In the genomic region with DNA sequence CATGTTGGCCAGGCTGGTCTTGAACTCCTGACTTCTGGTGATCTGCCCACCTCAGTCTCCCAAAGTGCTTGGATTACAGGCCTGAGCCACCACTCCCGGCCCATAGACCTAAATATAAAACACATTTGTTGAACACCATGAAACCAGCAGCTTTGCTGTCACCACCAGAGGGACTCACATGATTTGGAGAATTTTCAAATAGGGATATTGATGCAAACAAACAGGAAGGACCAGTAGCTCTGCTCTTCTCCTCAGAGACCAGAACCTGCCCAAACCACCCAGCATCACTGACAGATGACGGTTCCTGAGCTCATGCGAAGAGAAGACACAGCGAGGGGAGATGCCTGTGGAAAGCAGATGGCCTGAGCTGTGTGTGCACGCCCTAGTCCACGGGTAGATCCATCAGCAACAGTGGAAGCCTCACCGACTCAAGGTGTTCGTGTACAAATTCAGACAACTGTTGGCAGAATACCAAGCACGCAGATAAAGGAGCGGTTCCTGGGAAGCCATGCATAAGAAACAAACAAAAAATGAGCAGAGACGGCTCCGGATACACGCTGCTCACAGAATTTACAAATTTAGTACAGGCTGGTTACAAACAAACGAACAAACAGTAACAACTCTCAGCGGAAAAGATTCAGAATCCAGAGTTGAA, we compare ENCODE assay signal across 7 cellular contexts. TPM values are rescaled to one million over a fixed set of nuclear protein-coding genes. Genes with fewer than 3 reads are reported as not detected.
DNase-seq lines count a peak whose midpoint lies in the region; ATAC-seq, FAIRE-seq and TF ChIP-seq lines count a peak whose summit lies in the region.
"Not testable (repeated sequence)": the region's sequence is repeated elsewhere in the genome, so short reads cannot be mapped to it uniquely, and the experiment has no call there.

No MANE protein-coding gene starts in this region.

- not testable (repeated sequence) for H3K27me3 ChIP-seq in HCT116 (ENCODE audit: insufficient read depth, low read length); GM12878 (replicated peaks in 1 of 2; ENCODE audit: control insufficient read depth in 2 of 2, insufficient read depth in 2 of 2, low read length in 1 of 2); endodermal cell (ENCODE audit: control insufficient read depth, insufficient read depth, low read length, poor library complexity, severe bottlenecking); neural progenitor cell
- peaks cover 27% of the 10 kb centered on the region for H3K27me3 ChIP-seq in PC-9 (ENCODE audit: insufficient read depth, low read depth)

- intact Hi-C loops in HCT116 (cut with micrococcal nuclease); GM12878 (cut with micrococcal nuclease; ENCODE audit: unreplicated experiment): not testable (repeated sequence)
- intact Hi-C loops in PC-9 (cut with micrococcal nuclease; ENCODE audit: unreplicated experiment): loop anchor here (2.0 kb wide), 1 partner anchor 39 kb away; no protein-coding TSS in a partner anchor

- not testable (repeated sequence) for H3K9me3 Mint-ChIP-seq in endodermal cell, neural progenitor cell

- TF ChIP-seq RAD21 in HCT116 (IDR thresholded peaks at IDR 0.05; ENCODE audit: low read depth): peak; percentile 23; the same call in 1 of the 2 replicates
- TF ChIP-seq RAD21 in GM12878 (IDR thresholded peaks at IDR 0.05; ENCODE audit: insufficient read depth, low read depth, low read length): not testable (repeated sequence)

- peak; percentile 58 for ATAC-seq in HCT116
- peak; percentile 21; the same call in 2 of the 3 replicates for ATAC-seq in GM12878
- ATAC-seq in left lobe of liver: peak; percentile 89

- H3K9ac ChIP-seq in HCT116 (ENCODE audit: low read length); GM12878 (ENCODE audit: control insufficient read depth, insufficient read depth, low read length); endodermal cell (ENCODE audit: extremely low read depth, low read length, poor library complexity, severe bottlenecking); neural progenitor cell: not testable (repeated sequence)

- not testable (repeated sequence) for H3K4me1 ChIP-seq in HCT116 (ENCODE audit: control insufficient read depth in 1 of 2, insufficient read depth in 2 of 2, low read length in 2 of 2); PC-9 (replicated peaks; ENCODE audit: insufficient read depth); GM12878 (ENCODE audit: control insufficient read depth, insufficient read depth, low read length); endodermal cell (ENCODE audit: control insufficient read depth, insufficient read depth, low read length); neural progenitor cell

- H3F3A ChIP-seq in PC-9 (ENCODE audit: insufficient read depth, low read depth); neural progenitor cell (ENCODE audit: low read depth): not testable (repeated sequence)

- H3K36me3 ChIP-seq in HCT116 (ENCODE audit: control insufficient read depth in 1 of 2, insufficient read depth in 2 of 2, low read length in 2 of 2); PC-9 (ENCODE audit: low read depth); GM12878 (ENCODE audit: control insufficient read depth in 2 of 2, insufficient read depth in 2 of 2, low read length in 1 of 2); endodermal cell (ENCODE audit: control insufficient read depth, insufficient read depth, low read length); neural progenitor cell: not testable (repeated sequence)

- H3K4me1 Mint-ChIP-seq in endodermal cell, neural progenitor cell: not testable (repeated sequence)

- not testable (repeated sequence) for H3K9me2 ChIP-seq in HCT116 (ENCODE audit: insufficient read depth); PC-9 (ENCODE audit: insufficient read depth)

- H3K4me2 ChIP-seq in HCT116 (ENCODE audit: low read length); PC-9; GM12878 (ENCODE audit: control insufficient read depth, insufficient read depth); neural progenitor cell: not testable (repeated sequence)

- peaks cover 11% of the 10 kb centered on the region for H3K27me3 Mint-ChIP-seq in endodermal cell (ENCODE audit: insufficient read depth)
- not testable (repeated sequence) for H3K27me3 Mint-ChIP-seq in neural progenitor cell (ENCODE audit: insufficient read depth, low read depth)

- POLR2A ChIA-PET in HCT116 (lab: Charles Lee); GM12878 (lab: Charles Lee): not testable (repeated sequence)
- POLR2A ChIA-PET in PC-9 (lab: Charles Lee; ENCODE audit: unreplicated experiment): interaction anchor here (0.6 kb wide), 1 partner anchor 102 kb away, joined by 3 read pairs; no protein-coding TSS in a partner anchor

- not testable (repeated sequence) for H3K4me3 Mint-ChIP-seq in endodermal cell, neural progenitor cell

- 57% methylated on average over 14 of the region's 15 CpGs for WGBS in GM12878 (ENCODE audit: insufficient coverage, insufficient replicate concordance, low lambda C conversion rate, missing lambda C conversion rate)
- WGBS in endodermal cell (ENCODE audit: insufficient coverage in 1 of 2, insufficient read length in 1 of 2), 2 experiments: 92 to 93% methylated on average over 12 to 14 of the region's 15 CpGs

- H2AFZ ChIP-seq in HCT116 (ENCODE audit: low read depth, low read length, poor library complexity, severe bottlenecking); PC-9; GM12878 (ENCODE audit: control insufficient read depth, low read depth, low read length); neural progenitor cell (replicated peaks): not testable (repeated sequence)

- H3K27ac Mint-ChIP-seq in endodermal cell, neural progenitor cell: not testable (repeated sequence)

- H3K79me2 ChIP-seq in HCT116 (ENCODE audit: insufficient read depth, low read length); PC-9 (ENCODE audit: low read depth); GM12878 (ENCODE audit: control insufficient read depth, insufficient read depth, low read length); neural progenitor cell (ENCODE audit: low read depth): not testable (repeated sequence)

- not testable (repeated sequence) for BruUV-seq in HCT116 (replicated peaks; lab: Mats Ljungman, UMichigan); PC-9 (replicated peaks; lab: Mats Ljungman, UMichigan); GM12878 (replicated peaks; lab: Mats Ljungman, UMichigan)

- in situ Hi-C loops in GM12878 (cut with MboI): loop anchor here (5.0 kb wide), 1 partner anchor 1572 kb away; no protein-coding TSS in a partner anchor

- not testable (repeated sequence) for FAIRE-seq in GM12878 (lab: Jason Lieb, UNC)

- CTCF ChIA-PET in HCT116 (lab: Charles Lee); GM12878 (lab: Yijun Ruan, JAX): not testable (repeated sequence)
- CTCF ChIA-PET in PC-9 (lab: Charles Lee): interaction anchor here (0.6 kb wide), 1 partner anchor 13 kb away, joined by 3 read pairs; no protein-coding TSS in a partner anchor

- not testable (repeated sequence) for H3K9me3 ChIP-seq in HCT116 (ENCODE audit: control insufficient read depth in 1 of 2, insufficient read depth in 1 of 2, low read depth in 1 of 2, low read length in 2 of 2); PC-9 (ENCODE audit: insufficient read depth, low read depth); GM12878 (replicated peaks; ENCODE audit: control insufficient read depth, insufficient read depth, low read length); endodermal cell (ENCODE audit: control insufficient read depth, low read length); neural progenitor cell (ENCODE audit: low read depth)

- H3K36me3 Mint-ChIP-seq in endodermal cell (ENCODE audit: low read depth); neural progenitor cell: not testable (repeated sequence)

- not testable (repeated sequence) for DNase-seq in HCT116 (ENCODE audit: low read depth, low spot score); GM12878 (ENCODE audit: low read depth, low spot score); endodermal cell; left lobe of liver (ENCODE audit: low spot score); neural progenitor cell (ENCODE audit: low spot score)
- DNase-seq in NCI-H1694 (lab: John Stamatoyannopoulos, UW) (peak; percentile 46), PC-9 (peak; percentile 25 to 45)

- TF ChIP-seq CTCF in HCT116 (IDR thresholded peaks at IDR 0.05 in 2 of 3, conservative IDR thresholded peaks at IDR 0.05 in 1 of 3; ENCODE audit: borderline replicate concordance in 1 of 3, insufficient read depth in 1 of 3, low read depth in 2 of 3, low read length in 2 of 3): 0 out of 6 replicates have a peak, but pooled peaks of 1 of the 3 experiments have one; percentile 8
- peak; percentile 51; the same call in 1 of the 2 replicates for TF ChIP-seq CTCF in PC-9 (conservative IDR thresholded peaks at IDR 0.05)
- not testable (repeated sequence) for TF ChIP-seq CTCF in GM12878 (IDR thresholded peaks at IDR 0.05 in 2 of 3, conservative IDR thresholded peaks at IDR 0.05 in 1 of 3; ENCODE audit: control insufficient read depth in 2 of 3, extremely low read depth in 1 of 3, insufficient read depth in 1 of 3, low read depth in 3 of 3, low read length in 3 of 3)
- peak; percentile 50 for TF ChIP-seq CTCF in endodermal cell (conservative IDR thresholded peaks at IDR 0.05)
- peak; percentile 8 for TF ChIP-seq CTCF in neural progenitor cell (IDR thresholded peaks at IDR 0.05)

- not testable (repeated sequence) for H4K20me1 ChIP-seq in HCT116 (ENCODE audit: insufficient read depth); PC-9 (ENCODE audit: insufficient read depth); GM12878 (ENCODE audit: control insufficient read depth, insufficient read depth); neural progenitor cell (ENCODE audit: low read depth)

- SMC1A ChIA-PET in GM12878 (lab: Charles Lee; ENCODE audit: uncharacterized antibody, unreplicated experiment): not testable (repeated sequence)

- not testable (repeated sequence) for TF ChIP-seq EP300 in GM12878 (IDR thresholded peaks at IDR 0.05; ENCODE audit: borderline replicate concordance in 1 of 2, control insufficient read depth in 1 of 2, low read depth in 2 of 2, low read length in 2 of 2)

- TF ChIP-seq POLR2A in HCT116 (IDR thresholded peaks at IDR 0.05; ENCODE audit: borderline replicate concordance, extremely low read depth, insufficient read depth, insufficient read length); GM12878 (IDR thresholded peaks at IDR 0.05; ENCODE audit: low read depth, low read length): not testable (repeated sequence)

- H3K27ac ChIP-seq in HCT116 (ENCODE audit: low read depth, low read length); PC-9; GM12878 (ENCODE audit: control insufficient read depth, insufficient read depth); endodermal cell (ENCODE audit: low read depth, low read length); neural progenitor cell: not testable (repeated sequence)

- RAD21 ChIA-PET in HCT116 (lab: Charles Lee; ENCODE audit: low non-redundant PET in 1 of 2, low total read pairs in 2 of 2, uncharacterized antibody in 2 of 2, unreplicated experiment in 2 of 2); GM12878 (lab: Charles Lee; ENCODE audit: unreplicated experiment): not testable (repeated sequence)

- H3K4me3 ChIP-seq in HCT116 (replicated peaks in 1 of 2; ENCODE audit: low read depth in 1 of 2, low read length in 2 of 2); PC-9; GM12878; endodermal cell (ENCODE audit: low read length); neural progenitor cell: not testable (repeated sequence)

RNA-seq across cellular contexts. Expression of gene RUFY1, which starts 30.8 kb away (rescaled TPM):
- 32.9 TPM for total RNA-seq in HCT116 (2021; ENCODE audit: unreplicated experiment)
- 21.0 and 24.7 TPM in 2 replicates for polyA plus RNA-seq in HCT116 (2012)
- 63.9 and 72.2 TPM in 2 replicates for total RNA-seq in PC-9 (2021)
- total RNA-seq in GM12878 (2013; cell fraction: nucleolus; rRNA removed): 65.2 and 75.0 TPM in 2 replicates
- total RNA-seq in GM12878 (2014; rRNA removed): 27.0 and 28.4 TPM in 2 replicates
- 22.7 and 26.3 TPM in 2 replicates for total RNA-seq in GM12878 (2014; rRNA removed; fragmentation: Illumina TruSeq; extraction: Trizol)
- 28.8 and 36.3 TPM in 2 replicates for total RNA-seq in GM12878 (2021)
- polyA plus RNA-seq in GM12878 (2011; ENCODE audit: low read depth): 17.9 TPM
- polyA plus RNA-seq in GM12878 (2011; rRNA removed): 18.4 and 19.2 TPM in 2 replicates
- 10.3 and 13.1 TPM in 2 replicates for polyA plus RNA-seq in GM12878 (2011; cell fraction: cytosol; rRNA removed)
- polyA plus RNA-seq in GM12878 (2011; cell fraction: nucleus; rRNA removed): 22.2 and 27.2 TPM in 2 replicates
- polyA plus RNA-seq in GM12878 (2012): 22.2 and 23.8 TPM in 2 replicates
- 22.8 and 26.2 TPM in 2 replicates for polyA plus RNA-seq in GM12878 (2014; fragmentation: Illumina TruSeq; extraction: Trizol)
- polyA plus RNA-seq in GM12878 (2014; fragmentation: Nextera tagmentation; extraction: Ambion mirVana): 1 to 10 TPM; 5.7 to 8.1 TPM
- 26.7 and 27.2 TPM in 2 replicates for polyA plus RNA-seq in GM12878 (2014; rRNA removed)
- polyA plus RNA-seq in GM12878 (2016; fragmentation: Nextera tagmentation; extraction: Ambion mirVana): 10 to 100 TPM; 23.6 to 25.4 TPM
- 12.7 and 17.7 TPM in 2 replicates for polyA minus RNA-seq in GM12878 (2011; rRNA and poly(A)+ RNA removed)
- polyA minus RNA-seq in GM12878 (2011; cell fraction: cytosol; rRNA and poly(A)+ RNA removed): 5.6 and 7.7 TPM in 2 replicates
- 18.5 and 25.8 TPM in 2 replicates for polyA minus RNA-seq in GM12878 (2011; cell fraction: nucleus; rRNA and poly(A)+ RNA removed)
- 10 to 100 TPM; 45.7 to 74.0 TPM for total RNA-seq in endodermal cell
- 49.4 TPM for polyA plus RNA-seq in endodermal cell (2013, experiment 1 of 2)
- 42.9 TPM for polyA plus RNA-seq in endodermal cell (2013, experiment 2 of 2)
- 16.4 TPM for total RNA-seq in left lobe of liver
- 45.0 and 45.8 TPM in 2 replicates for total RNA-seq in neural progenitor cell (ENCODE audit: low replicate concordance)

Comparison
In these comparisons a context has a peak if more than half of its experiments do, and no peak if none do; other contexts are left out.
1. ATAC-seq: peak in every context shown above with its lines; median percentile 89 in left lobe of liver; 58 in HCT116; 21 in GM12878.